In genomic region chr9:35905912-35906679, GRCh38 we compare ENCODE assay signal across 1 cellular context.
TF ChIP-seq lines count a peak whose summit lies in the region.

TSS of gene HRCT1 (plus strand) at chr9:35906202. CDS start at chr9:35906288, 86 bp downstream.

TF ChIP-seq in HEK293, 187 proteins besides CTCF, POLR2A, EP300 and RAD21 (continued from another document and continues in another):
- TF ChIP-seq ZNF202 (tag by site-specific recombination; IDR thresholded peaks at IDR 0.05; ENCODE audit: borderline replicate concordance) (no peak), SETDB1 (IDR thresholded peaks at IDR 0.05; ENCODE audit: insufficient read length, low read length) (no peak), YY1 (tag by site-specific recombination; IDR thresholded peaks at IDR 0.05) (no peak), ZNF513 (tag by site-specific recombination; IDR thresholded peaks at IDR 0.05) (no peak), ZNF670 (tag by site-specific recombination; IDR thresholded peaks at IDR 0.05; ENCODE audit: low read depth) (no peak), ZNF133 (tag by site-specific recombination; IDR thresholded peaks at IDR 0.05) (no peak), ZNF624 (tag by site-specific recombination; IDR thresholded peaks at IDR 0.05) (no peak), ZNF394 (tag by site-specific recombination; IDR thresholded peaks at IDR 0.05; ENCODE audit: borderline replicate concordance) (peak; percentile 66; the same call in 1 of the 2 replicates), ZNF175 (tag by site-specific recombination; IDR thresholded peaks at IDR 0.05) (no peak), ZBTB44 (tag by site-specific recombination; IDR thresholded peaks at IDR 0.05) (peak; percentile 29; the same call in 1 of the 2 replicates), ZSCAN16 (tag by site-specific recombination; IDR thresholded peaks at IDR 0.05) (no peak), GLI2 (tag by site-specific recombination; IDR thresholded peaks at IDR 0.05; ENCODE audit: borderline replicate concordance, low read depth) (no peak), ZBTB8A (tag by site-specific recombination; IDR thresholded peaks at IDR 0.05) (no peak), ZNF391 (tag by site-specific recombination; IDR thresholded peaks at IDR 0.05; ENCODE audit: borderline replicate concordance, low read depth) (no peak), ZBTB21 (tag by site-specific recombination; IDR thresholded peaks at IDR 0.05) (no peak), ZNF362 (tag by site-specific recombination; IDR thresholded peaks at IDR 0.05) (no peak), EGR2 (tag by site-specific recombination; IDR thresholded peaks at IDR 0.05; ENCODE audit: low read depth) (0 out of 2 replicates have a peak, but pooled peaks have one; percentile 10), PRDM4 (tag by site-specific recombination; IDR thresholded peaks at IDR 0.05) (no peak; the same call in 1 of the 2 replicates), ZBTB20 (tag by site-specific recombination; IDR thresholded peaks at IDR 0.05) (no peak; the same call in 1 of the 2 replicates), ZNF785 (tag by site-specific recombination; IDR thresholded peaks at IDR 0.05) (no peak), ZNF155 (tag by site-specific recombination; IDR thresholded peaks at IDR 0.05) (no peak), ZNF366 (tag by site-specific recombination; conservative IDR thresholded peaks at IDR 0.05) (peak; percentile 40; the same call in 1 of the 2 replicates), GLI4 (tag by site-specific recombination; IDR thresholded peaks at IDR 0.05) (no peak), ZNF169 (tag by site-specific recombination; IDR thresholded peaks at IDR 0.05) (no peak), ZNF510 (tag by site-specific recombination; IDR thresholded peaks at IDR 0.05; ENCODE audit: insufficient replicate concordance) (no peak), ZFP41 (tag by site-specific recombination; IDR thresholded peaks at IDR 0.05; ENCODE audit: borderline replicate concordance) (no peak), ZNF266 (tag by site-specific recombination; IDR thresholded peaks at IDR 0.05; ENCODE audit: low read depth) (no peak), ZNF324 (tag by site-specific recombination; IDR thresholded peaks at IDR 0.05) (no peak), ZNF416 (tag by site-specific recombination; IDR thresholded peaks at IDR 0.05) (no peak), ZNF580 (tag by site-specific recombination; IDR thresholded peaks at IDR 0.05) (no peak), WT1 (tag by site-specific recombination; IDR thresholded peaks at IDR 0.05) (peak; percentile 72), GLIS2 (tag by site-specific recombination; IDR thresholded peaks at IDR 0.05) (peak; percentile 23; the same call in 1 of the 2 replicates), OSR2 (tag by site-specific recombination; IDR thresholded peaks at IDR 0.05) (peak; percentile 31; the same call in 1 of the 2 replicates), ZNF214 (tag by site-specific recombination; IDR thresholded peaks at IDR 0.05; ENCODE audit: borderline replicate concordance) (no peak), ZNF530 (tag by site-specific recombination; IDR thresholded peaks at IDR 0.05; ENCODE audit: low read depth) (no peak), ZNF76 (tag by site-specific recombination; IDR thresholded peaks at IDR 0.05; ENCODE audit: borderline replicate concordance, low read depth) (no peak), INSM2 (tag by site-specific recombination; IDR thresholded peaks at IDR 0.05) (no peak), ZFHX2 (tag by site-specific recombination; conservative IDR thresholded peaks at IDR 0.05) (peak; percentile 69), ZNF211 (tag by site-specific recombination; IDR thresholded peaks at IDR 0.05; ENCODE audit: low read depth) (no peak), ZNF140 (tag by site-specific recombination; IDR thresholded peaks at IDR 0.05) (no peak), ZNF837 (tag by site-specific recombination; IDR thresholded peaks at IDR 0.05) (no peak), ZSCAN4 (tag by site-specific recombination; IDR thresholded peaks at IDR 0.05) (no peak), ZNF184 (tag by site-specific recombination; IDR thresholded peaks at IDR 0.05) (no peak), ELK4 (IDR thresholded peaks at IDR 0.05; ENCODE audit: borderline replicate concordance, low read depth, low read length) (no peak), FEZF1 (tag by site-specific recombination; IDR thresholded peaks at IDR 0.05) (no peak), ZNF449 (tag by site-specific recombination; IDR thresholded peaks at IDR 0.05) (no peak), BCL11A (tag by site-specific recombination; IDR thresholded peaks at IDR 0.05; ENCODE audit: low read depth) (no peak), ZNF558 (tag by site-specific recombination; IDR thresholded peaks at IDR 0.05) (no peak), ZNF830 (tag by site-specific recombination; IDR thresholded peaks at IDR 0.05; ENCODE audit: low read depth) (no peak), SP2 (tag by site-specific recombination; IDR thresholded peaks at IDR 0.05) (no peak), REST (tag by site-specific recombination; IDR thresholded peaks at IDR 0.05) (peak; percentile 37), OVOL3 (tag by site-specific recombination; IDR thresholded peaks at IDR 0.05) (no peak), ZNF623 (tag by site-specific recombination; IDR thresholded peaks at IDR 0.05) (no peak), SP7 (tag by site-specific recombination; IDR thresholded peaks at IDR 0.05) (peak; percentile 76), ZNF664 (tag by site-specific recombination; IDR thresholded peaks at IDR 0.05) (no peak), RBAK (tag by site-specific recombination; IDR thresholded peaks at IDR 0.05) (no peak)
